In genomic region chr22:35170716-35171697, GRCh38 we compare ENCODE assay signal across 1 cellular context.
TF ChIP-seq lines count a peak whose summit lies in the region.

No MANE protein-coding gene starts in this region.

TF ChIP-seq in K562, 482 proteins besides CTCF, POLR2A, EP300 and RAD21 (continues in another document):
- no peak for TF ChIP-seq KLF1 (tag; IDR thresholded peaks at IDR 0.05)
- no peak for TF ChIP-seq RBM34 (IDR thresholded peaks at IDR 0.05; ENCODE audit: borderline replicate concordance, insufficient read depth, low read length)
- no peak for TF ChIP-seq GTF2F1 (IDR thresholded peaks at IDR 0.05; ENCODE audit: low read depth, low read length)
- TF ChIP-seq SRSF9 (IDR thresholded peaks at IDR 0.05; ENCODE audit: borderline replicate concordance, low read depth, low read length): no peak
- TF ChIP-seq TEAD2 (tag; IDR thresholded peaks at IDR 0.05): no peak
- TF ChIP-seq GATAD2B (IDR thresholded peaks at IDR 0.05; ENCODE audit: borderline replicate concordance): no peak
- no peak for TF ChIP-seq MLLT1 (IDR thresholded peaks at IDR 0.05)
- TF ChIP-seq KDM1A (IDR thresholded peaks at IDR 0.05): peak in 1 of 2 experiments; percentile 50; a peak in 1 of 4 replicates
- no peak for TF ChIP-seq CREB1 (IDR thresholded peaks at IDR 0.05)
- no peak for TF ChIP-seq CREB1 (CRISPR knock-in tag; IDR thresholded peaks at IDR 0.05)
- TF ChIP-seq SNIP1 (IDR thresholded peaks at IDR 0.05; ENCODE audit: low read depth): no peak
- TF ChIP-seq ZKSCAN1 (IDR thresholded peaks at IDR 0.05; ENCODE audit: low read depth, low read length): no peak
- no peak for TF ChIP-seq ZZZ3 (IDR thresholded peaks at IDR 0.05)
- TF ChIP-seq HNRNPK (IDR thresholded peaks at IDR 0.05; ENCODE audit: low read depth, low read length, poor library complexity, severe bottlenecking): no peak
- TF ChIP-seq RBM25 (IDR thresholded peaks at IDR 0.05; ENCODE audit: low read depth, low read length, severe bottlenecking): peak; percentile 61
- TF ChIP-seq FUS (optimal IDR thresholded peaks at IDR 0.05; ENCODE audit: low read depth, low read length): no peak
- TF ChIP-seq MXI1 (IDR thresholded peaks at IDR 0.05; ENCODE audit: low read depth, low read length): no peak
- TF ChIP-seq MCM2 (IDR thresholded peaks at IDR 0.05; ENCODE audit: low read depth): no peak
- TF ChIP-seq ATF4 (CRISPR knock-in tag; IDR thresholded peaks at IDR 0.05): no peak
- peak; percentile 76 for TF ChIP-seq BCOR (IDR thresholded peaks at IDR 0.05)
- TF ChIP-seq COPS2 (conservative IDR thresholded peaks at IDR 0.05): no peak
- peak; percentile 28; the same call in 1 of the 2 replicates for TF ChIP-seq SMC3 (conservative IDR thresholded peaks at IDR 0.05; ENCODE audit: insufficient read depth, low read depth, low read length)
- no peak for TF ChIP-seq ZNF324 (CRISPR knock-in tag; IDR thresholded peaks at IDR 0.05)
- no peak for TF ChIP-seq ELK3 (CRISPR knock-in tag; IDR thresholded peaks at IDR 0.05)
- no peak for TF ChIP-seq ZFP30 (CRISPR knock-in tag; IDR thresholded peaks at IDR 0.05; ENCODE audit: borderline replicate concordance)
- TF ChIP-seq RCOR1 (IDR thresholded peaks at IDR 0.05; ENCODE audit: borderline replicate concordance in 1 of 2, low read depth in 2 of 2, low read length in 2 of 2): peak in 1 of 2 experiments; percentile 12; a peak in 1 of 4 replicates
- TF ChIP-seq HNRNPUL1 (IDR thresholded peaks at IDR 0.05; ENCODE audit: low read length): no peak
- no peak for TF ChIP-seq HNRNPLL (IDR thresholded peaks at IDR 0.05; ENCODE audit: low read depth, low read length, poor library complexity, severe bottlenecking)
- TF ChIP-seq ZNF512 (tag; IDR thresholded peaks at IDR 0.05): no peak
- TF ChIP-seq ZNF41 (CRISPR knock-in tag; conservative IDR thresholded peaks at IDR 0.05): no peak
- TF ChIP-seq SUPT5H (IDR thresholded peaks at IDR 0.05): no peak
- peak; percentile 71 for TF ChIP-seq ZNF436 (CRISPR knock-in tag; IDR thresholded peaks at IDR 0.05)
- TF ChIP-seq ZFPM2 (CRISPR knock-in tag; IDR thresholded peaks at IDR 0.05): no peak
- no peak for TF ChIP-seq ZNF780A (CRISPR knock-in tag; IDR thresholded peaks at IDR 0.05)
- TF ChIP-seq DDX20 (tag; IDR thresholded peaks at IDR 0.05; ENCODE audit: low read depth): no peak
- TF ChIP-seq IRF9 (tag; IDR thresholded peaks at IDR 0.05): no peak
- peak; percentile 97 for TF ChIP-seq ZFP36 (IDR thresholded peaks at IDR 0.05; ENCODE audit: low read depth, low read length, partially characterized antibody)
- no peak for TF ChIP-seq BRF1 (IDR thresholded peaks at IDR 0.05; ENCODE audit: borderline replicate concordance, extremely low read depth, insufficient read length)
- no peak for TF ChIP-seq ARID3A (IDR thresholded peaks at IDR 0.05; ENCODE audit: borderline replicate concordance, low read depth, low read length)
- no peak for TF ChIP-seq ZBTB5 (IDR thresholded peaks at IDR 0.05)
- TF ChIP-seq NELFE (IDR thresholded peaks at IDR 0.05; ENCODE audit: insufficient read depth, insufficient read length): no peak
- TF ChIP-seq SMARCC2 (IDR thresholded peaks at IDR 0.05; ENCODE audit: low read depth): no peak
- TF ChIP-seq ELF2 (CRISPR knock-in tag; IDR thresholded peaks at IDR 0.05): no peak
- TF ChIP-seq BMI1 (IDR thresholded peaks at IDR 0.05; ENCODE audit: low read length): no peak
- TF ChIP-seq HNRNPL (IDR thresholded peaks at IDR 0.05; ENCODE audit: low read depth, low read length): no peak
- no peak for TF ChIP-seq TCFL5 (CRISPR knock-in tag; conservative IDR thresholded peaks at IDR 0.05)
- peak; percentile 17; the same call in 1 of the 2 replicates for TF ChIP-seq DEAF1 (CRISPR knock-in tag; IDR thresholded peaks at IDR 0.05)
- TF ChIP-seq ELF4 (CRISPR knock-in tag; IDR thresholded peaks at IDR 0.05): no peak
- TF ChIP-seq RERE (CRISPR knock-in tag; IDR thresholded peaks at IDR 0.05; ENCODE audit: borderline replicate concordance): no peak
